ENCODE assay signal across 1 cellular context in the genomic region with DNA sequence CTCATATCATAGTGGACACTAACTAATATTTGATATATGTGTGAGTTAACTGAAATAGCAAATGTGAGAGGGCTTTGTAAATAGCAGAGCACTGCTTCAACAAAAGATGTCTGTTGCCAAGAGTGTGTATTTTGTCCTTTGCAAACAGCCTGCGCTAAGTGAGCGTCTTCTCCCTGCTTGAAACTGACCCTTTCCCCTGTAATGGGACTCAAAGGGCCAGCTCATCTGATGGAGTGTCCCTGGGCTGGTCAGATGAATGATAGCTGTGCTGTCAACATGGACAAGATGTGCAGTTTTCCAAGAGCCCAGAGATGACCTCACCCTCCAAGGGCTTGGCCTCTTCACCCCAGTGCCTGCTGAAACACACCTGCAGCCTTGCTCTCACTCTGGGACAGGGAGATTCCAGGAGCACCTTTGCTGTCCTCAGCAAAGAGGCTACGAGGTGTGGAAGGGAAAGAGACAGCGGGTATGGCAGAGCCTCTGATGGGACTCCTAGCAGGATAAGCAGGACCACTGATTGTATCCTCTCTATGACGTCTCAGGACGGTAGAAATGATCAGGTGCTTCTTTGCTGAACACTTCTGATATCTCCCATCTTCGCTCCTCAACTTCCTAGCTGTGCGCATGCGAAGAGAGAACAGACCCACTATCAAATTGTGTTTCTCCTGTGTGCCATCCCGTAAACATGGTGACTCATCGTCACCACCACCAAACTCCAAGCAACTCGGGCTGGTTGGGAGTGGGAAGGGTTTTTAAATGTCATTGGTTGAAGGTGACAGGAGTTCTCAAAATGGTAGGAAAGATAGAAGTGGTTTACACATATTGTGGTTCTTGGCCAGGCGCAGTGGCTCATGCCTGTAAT.
TF ChIP-seq lines count a peak whose summit lies in the region.

No MANE protein-coding gene starts in this region.

TF ChIP-seq in HepG2, 621 proteins besides CTCF, POLR2A, EP300 and RAD21 (continued from another document and continues in another):
- TF ChIP-seq SP4 (CRISPR knock-in tag; IDR thresholded peaks at IDR 0.05) (no peak), ZNF619 (CRISPR knock-in tag; IDR thresholded peaks at IDR 0.05) (no peak), ZBTB8A (CRISPR knock-in tag; IDR thresholded peaks at IDR 0.05; ENCODE audit: borderline replicate concordance, low read depth) (no peak), SAP130 (CRISPR knock-in tag; IDR thresholded peaks at IDR 0.05; ENCODE audit: low read depth) (peak; percentile 81), DR1 (CRISPR knock-in tag; IDR thresholded peaks at IDR 0.05) (no peak), ZMYM2 (CRISPR knock-in tag; IDR thresholded peaks at IDR 0.05) (peak; percentile 95), SYNCRIP (IDR thresholded peaks at IDR 0.05; ENCODE audit: insufficient read depth, low read depth, low read length) (no peak), ZFP36 (IDR thresholded peaks at IDR 0.05; ENCODE audit: borderline replicate concordance, low read depth, low read length, partially characterized antibody) (no peak), PCBP2 (optimal IDR thresholded peaks at IDR 0.05; ENCODE audit: low read depth, low read length, poor library complexity, severe bottlenecking) (no peak), SETDB1 (CRISPR knock-in tag; IDR thresholded peaks at IDR 0.05; ENCODE audit: borderline replicate concordance) (no peak), ZNF484 (CRISPR knock-in tag; IDR thresholded peaks at IDR 0.05; ENCODE audit: borderline replicate concordance, low read depth) (no peak), ZNF883 (CRISPR knock-in tag; IDR thresholded peaks at IDR 0.05; ENCODE audit: not compliant biosample characterization) (no peak), MED1 (CRISPR knock-in tag; IDR thresholded peaks at IDR 0.05) (peak; percentile 75), HDAC1 (CRISPR knock-in tag; IDR thresholded peaks at IDR 0.05) (peak; percentile 79), GTF2F1 (IDR thresholded peaks at IDR 0.05; ENCODE audit: low read length) (no peak), MED8 (CRISPR knock-in tag; IDR thresholded peaks at IDR 0.05; ENCODE audit: insufficient replicate concordance) (peak; percentile 68)
- TF ChIP-seq, protein P1, sequence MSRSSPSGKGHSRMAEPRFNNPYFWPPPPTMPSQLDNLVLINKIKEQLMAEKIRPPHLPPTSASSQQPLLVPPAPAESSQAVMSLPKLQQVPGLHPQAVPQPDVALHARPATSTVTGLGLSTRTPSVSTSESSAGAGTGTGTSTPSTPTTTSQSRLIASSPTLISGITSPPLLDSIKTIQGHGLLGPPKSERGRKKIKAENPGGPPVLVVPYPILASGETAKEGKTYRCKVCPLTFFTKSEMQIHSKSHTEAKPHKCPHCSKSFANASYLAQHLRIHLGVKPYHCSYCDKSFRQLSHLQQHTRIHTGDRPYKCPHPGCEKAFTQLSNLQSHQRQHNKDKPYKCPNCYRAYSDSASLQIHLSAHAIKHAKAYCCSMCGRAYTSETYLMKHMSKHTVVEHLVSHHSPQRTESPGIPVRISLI (CRISPR knock-in tag; IDR thresholded peaks at IDR 0.05; ENCODE audit: borderline replicate concordance) = peak; percentile 98
- TF ChIP-seq, protein P2, sequence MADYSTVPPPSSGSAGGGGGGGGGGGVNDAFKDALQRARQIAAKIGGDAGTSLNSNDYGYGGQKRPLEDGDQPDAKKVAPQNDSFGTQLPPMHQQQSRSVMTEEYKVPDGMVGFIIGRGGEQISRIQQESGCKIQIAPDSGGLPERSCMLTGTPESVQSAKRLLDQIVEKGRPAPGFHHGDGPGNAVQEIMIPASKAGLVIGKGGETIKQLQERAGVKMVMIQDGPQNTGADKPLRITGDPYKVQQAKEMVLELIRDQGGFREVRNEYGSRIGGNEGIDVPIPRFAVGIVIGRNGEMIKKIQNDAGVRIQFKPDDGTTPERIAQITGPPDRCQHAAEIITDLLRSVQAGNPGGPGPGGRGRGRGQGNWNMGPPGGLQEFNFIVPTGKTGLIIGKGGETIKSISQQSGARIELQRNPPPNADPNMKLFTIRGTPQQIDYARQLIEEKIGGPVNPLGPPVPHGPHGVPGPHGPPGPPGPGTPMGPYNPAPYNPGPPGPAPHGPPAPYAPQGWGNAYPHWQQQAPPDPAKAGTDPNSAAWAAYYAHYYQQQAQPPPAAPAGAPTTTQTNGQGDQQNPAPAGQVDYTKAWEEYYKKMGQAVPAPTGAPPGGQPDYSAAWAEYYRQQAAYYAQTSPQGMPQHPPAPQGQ (CRISPR knock-in tag; IDR thresholded peaks at IDR 0.05; ENCODE audit: borderline replicate concordance) = no peak
- TF ChIP-seq, protein P3, sequence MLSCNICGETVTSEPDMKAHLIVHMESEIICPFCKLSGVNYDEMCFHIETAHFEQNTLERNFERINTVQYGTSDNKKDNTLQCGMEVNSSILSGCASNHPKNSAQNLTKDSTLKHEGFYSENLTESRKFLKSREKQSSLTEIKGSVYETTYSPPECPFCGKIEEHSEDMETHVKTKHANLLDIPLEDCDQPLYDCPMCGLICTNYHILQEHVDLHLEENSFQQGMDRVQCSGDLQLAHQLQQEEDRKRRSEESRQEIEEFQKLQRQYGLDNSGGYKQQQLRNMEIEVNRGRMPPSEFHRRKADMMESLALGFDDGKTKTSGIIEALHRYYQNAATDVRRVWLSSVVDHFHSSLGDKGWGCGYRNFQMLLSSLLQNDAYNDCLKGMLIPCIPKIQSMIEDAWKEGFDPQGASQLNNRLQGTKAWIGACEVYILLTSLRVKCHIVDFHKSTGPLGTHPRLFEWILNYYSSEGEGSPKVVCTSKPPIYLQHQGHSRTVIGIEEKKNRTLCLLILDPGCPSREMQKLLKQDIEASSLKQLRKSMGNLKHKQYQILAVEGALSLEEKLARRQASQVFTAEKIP (CRISPR knock-in tag; IDR thresholded peaks at IDR 0.05; ENCODE audit: borderline replicate concordance) = no peak
- TF ChIP-seq, protein P4, sequence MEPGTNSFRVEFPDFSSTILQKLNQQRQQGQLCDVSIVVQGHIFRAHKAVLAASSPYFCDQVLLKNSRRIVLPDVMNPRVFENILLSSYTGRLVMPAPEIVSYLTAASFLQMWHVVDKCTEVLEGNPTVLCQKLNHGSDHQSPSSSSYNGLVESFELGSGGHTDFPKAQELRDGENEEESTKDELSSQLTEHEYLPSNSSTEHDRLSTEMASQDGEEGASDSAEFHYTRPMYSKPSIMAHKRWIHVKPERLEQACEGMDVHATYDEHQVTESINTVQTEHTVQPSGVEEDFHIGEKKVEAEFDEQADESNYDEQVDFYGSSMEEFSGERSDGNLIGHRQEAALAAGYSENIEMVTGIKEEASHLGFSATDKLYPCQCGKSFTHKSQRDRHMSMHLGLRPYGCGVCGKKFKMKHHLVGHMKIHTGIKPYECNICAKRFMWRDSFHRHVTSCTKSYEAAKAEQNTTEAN (CRISPR knock-in tag; conservative IDR thresholded peaks at IDR 0.05) = no peak; the same call in 1 of the 2 replicates
- TF ChIP-seq, protein P5, sequence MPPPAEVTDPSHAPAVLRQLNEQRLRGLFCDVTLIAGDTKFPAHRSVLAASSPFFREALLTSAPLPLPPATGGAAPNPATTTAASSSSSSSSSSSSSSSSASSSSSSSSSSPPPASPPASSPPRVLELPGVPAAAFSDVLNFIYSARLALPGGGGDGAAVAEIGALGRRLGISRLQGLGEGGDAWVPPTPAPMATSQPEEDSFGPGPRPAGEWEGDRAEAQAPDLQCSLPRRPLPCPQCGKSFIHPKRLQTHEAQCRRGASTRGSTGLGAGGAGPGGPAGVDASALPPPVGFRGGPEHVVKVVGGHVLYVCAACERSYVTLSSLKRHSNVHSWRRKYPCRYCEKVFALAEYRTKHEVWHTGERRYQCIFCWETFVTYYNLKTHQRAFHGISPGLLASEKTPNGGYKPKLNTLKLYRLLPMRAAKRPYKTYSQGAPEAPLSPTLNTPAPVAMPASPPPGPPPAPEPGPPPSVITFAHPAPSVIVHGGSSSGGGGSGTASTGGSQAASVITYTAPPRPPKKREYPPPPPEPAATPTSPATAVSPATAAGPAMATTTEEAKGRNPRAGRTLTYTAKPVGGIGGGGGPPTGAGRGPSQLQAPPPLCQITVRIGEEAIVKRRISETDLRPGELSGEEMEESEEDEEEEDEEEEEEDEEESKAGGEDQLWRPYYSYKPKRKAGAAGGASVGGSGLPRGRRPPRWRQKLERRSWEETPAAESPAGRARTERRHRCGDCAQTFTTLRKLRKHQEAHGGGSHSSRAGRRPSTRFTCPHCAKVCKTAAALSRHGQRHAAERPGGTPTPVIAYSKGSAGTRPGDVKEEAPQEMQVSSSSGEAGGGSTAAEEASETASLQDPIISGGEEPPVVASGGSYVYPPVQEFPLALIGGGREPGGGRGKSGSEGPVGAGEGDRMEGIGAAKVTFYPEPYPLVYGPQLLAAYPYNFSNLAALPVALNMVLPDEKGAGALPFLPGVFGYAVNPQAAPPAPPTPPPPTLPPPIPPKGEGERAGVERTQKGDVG (CRISPR knock-in tag; IDR thresholded peaks at IDR 0.05; ENCODE audit: borderline replicate concordance) = peak; percentile 93; the same call in 1 of the 2 replicates
- TF ChIP-seq, protein P6, sequence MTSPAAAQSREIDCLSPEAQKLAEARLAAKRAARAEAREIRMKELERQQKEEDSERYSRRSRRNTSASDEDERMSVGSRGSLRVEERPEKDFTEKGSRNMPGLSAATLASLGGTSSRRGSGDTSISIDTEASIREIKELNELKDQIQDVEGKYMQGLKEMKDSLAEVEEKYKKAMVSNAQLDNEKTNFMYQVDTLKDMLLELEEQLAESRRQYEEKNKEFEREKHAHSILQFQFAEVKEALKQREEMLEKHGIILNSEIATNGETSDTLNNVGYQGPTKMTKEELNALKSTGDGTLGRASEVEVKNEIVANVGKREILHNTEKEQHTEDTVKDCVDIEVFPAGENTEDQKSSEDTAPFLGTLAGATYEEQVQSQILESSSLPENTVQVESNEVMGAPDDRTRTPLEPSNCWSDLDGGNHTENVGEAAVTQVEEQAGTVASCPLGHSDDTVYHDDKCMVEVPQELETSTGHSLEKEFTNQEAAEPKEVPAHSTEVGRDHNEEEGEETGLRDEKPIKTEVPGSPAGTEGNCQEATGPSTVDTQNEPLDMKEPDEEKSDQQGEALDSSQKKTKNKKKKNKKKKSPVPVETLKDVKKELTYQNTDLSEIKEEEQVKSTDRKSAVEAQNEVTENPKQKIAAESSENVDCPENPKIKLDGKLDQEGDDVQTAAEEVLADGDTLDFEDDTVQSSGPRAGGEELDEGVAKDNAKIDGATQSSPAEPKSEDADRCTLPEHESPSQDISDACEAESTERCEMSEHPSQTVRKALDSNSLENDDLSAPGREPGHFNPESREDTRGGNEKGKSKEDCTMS (CRISPR knock-in tag; conservative IDR thresholded peaks at IDR 0.05) = no peak
- TF ChIP-seq, protein P7, sequence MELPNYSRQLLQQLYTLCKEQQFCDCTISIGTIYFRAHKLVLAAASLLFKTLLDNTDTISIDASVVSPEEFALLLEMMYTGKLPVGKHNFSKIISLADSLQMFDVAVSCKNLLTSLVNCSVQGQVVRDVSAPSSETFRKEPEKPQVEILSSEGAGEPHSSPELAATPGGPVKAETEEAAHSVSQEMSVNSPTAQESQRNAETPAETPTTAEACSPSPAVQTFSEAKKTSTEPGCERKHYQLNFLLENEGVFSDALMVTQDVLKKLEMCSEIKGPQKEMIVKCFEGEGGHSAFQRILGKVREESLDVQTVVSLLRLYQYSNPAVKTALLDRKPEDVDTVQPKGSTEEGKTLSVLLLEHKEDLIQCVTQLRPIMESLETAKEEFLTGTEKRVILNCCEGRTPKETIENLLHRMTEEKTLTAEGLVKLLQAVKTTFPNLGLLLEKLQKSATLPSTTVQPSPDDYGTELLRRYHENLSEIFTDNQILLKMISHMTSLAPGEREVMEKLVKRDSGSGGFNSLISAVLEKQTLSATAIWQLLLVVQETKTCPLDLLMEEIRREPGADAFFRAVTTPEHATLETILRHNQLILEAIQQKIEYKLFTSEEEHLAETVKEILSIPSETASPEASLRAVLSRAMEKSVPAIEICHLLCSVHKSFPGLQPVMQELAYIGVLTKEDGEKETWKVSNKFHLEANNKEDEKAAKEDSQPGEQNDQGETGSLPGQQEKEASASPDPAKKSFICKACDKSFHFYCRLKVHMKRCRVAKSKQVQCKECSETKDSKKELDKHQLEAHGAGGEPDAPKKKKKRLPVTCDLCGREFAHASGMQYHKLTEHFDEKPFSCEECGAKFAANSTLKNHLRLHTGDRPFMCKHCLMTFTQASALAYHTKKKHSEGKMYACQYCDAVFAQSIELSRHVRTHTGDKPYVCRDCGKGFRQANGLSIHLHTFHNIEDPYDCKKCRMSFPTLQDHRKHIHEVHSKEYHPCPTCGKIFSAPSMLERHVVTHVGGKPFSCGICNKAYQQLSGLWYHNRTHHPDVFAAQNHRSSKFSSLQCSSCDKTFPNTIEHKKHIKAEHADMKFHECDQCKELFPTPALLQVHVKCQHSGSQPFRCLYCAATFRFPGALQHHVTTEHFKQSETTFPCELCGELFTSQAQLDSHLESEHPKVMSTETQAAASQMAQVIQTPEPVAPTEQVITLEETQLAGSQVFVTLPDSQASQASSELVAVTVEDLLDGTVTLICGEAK (IDR thresholded peaks at IDR 0.05) = no peak
- TF ChIP-seq, protein P7 (CRISPR knock-in tag; IDR thresholded peaks at IDR 0.05) = no peak
